In genomic region chr12:52117806-52118475, GRCh38 we compare ENCODE assay signal across 11 cellular contexts. TPM values are rescaled to one million over a fixed set of nuclear protein-coding genes. Genes with fewer than 3 reads are reported as not detected.
A peak's percentile ranks its signal among the peaks of the same experiment; 100 is the strongest.
DNase-seq lines count a peak whose midpoint lies in the region; ATAC-seq and FAIRE-seq lines count a peak whose summit lies in the region.
"Had no signal": no experiment of that assay in that cellular context is flagged by ENCODE, and none has a peak within 500 bp of the region (broad histone marks: within the 10 kb centered on the region; RNA-seq: fewer than 3 reads in every experiment).

No MANE protein-coding gene starts in this region.

- DNase-seq in DMS53 treated with DMSO at 0.1 percent for 48 hours (lab: John Stamatoyannopoulos, UW; ENCODE audit: unreplicated experiment): peak; percentile 75
- peak; percentile 6 for DNase-seq in NCI-H1105 treated with DMSO at 0.1 percent for 48 hours (lab: John Stamatoyannopoulos, UW)
- peak; percentile 7 for DNase-seq in RCC 7860 (ENCODE audit: low spot score)
- DNase-seq in kidney tubule cell (ENCODE audit: low spot score): peak; percentile 84
- peak; percentile 64 for DNase-seq in ureter (ENCODE audit: low spot score)

- peak; percentile 49 for FAIRE-seq in RCC 7860 (lab: Jason Lieb, UNC)

- ATAC-seq in GM19043 (IDR thresholded peaks at IDR 0.05; ENCODE audit: low read depth, unreplicated experiment): peak; percentile 26
- peak; percentile 27 for ATAC-seq in GM21786 (IDR thresholded peaks at IDR 0.05; ENCODE audit: unreplicated experiment)
- peak; percentile 10 for ATAC-seq in HG03103 (IDR thresholded peaks at IDR 0.05; ENCODE audit: low read depth, unreplicated experiment)

RNA-seq across cellular contexts. Expression of gene SMIM41, which starts 38.4 kb away (rescaled TPM):
- 0.78 TPM for total RNA-seq in ureter
- total RNA-seq: activated T-cell treated with anti-CD3 and anti-CD28 coated beads, Interleukin-2, amount 50 U/mL, for 4 hours; cardiac septum; occipital lobe had no signal

RNA-seq across cellular contexts. Expression of gene ATG101, which starts 48.2 kb away (rescaled TPM):
- total RNA-seq in ureter: 27.2 TPM

Comparison
In these comparisons a context has a peak if more than half of its experiments do, and no peak if none do; other contexts are left out.
1. Peak in every context shown above with its lines: DNase-seq and ATAC-seq.
2. DNase-seq: peak in every context shown above with its lines; median percentile 84 in kidney tubule cell; 75 in DMS53 treated with DMSO at 0.1 percent for 48 hours; 64 in ureter; 7 in RCC 7860; 6 in NCI-H1105 treated with DMSO at 0.1 percent for 48 hours.